In genomic region chr1:27267153-27267552, GRCh38 we compare ENCODE assay signal across 21 cellular contexts. TPM values are rescaled to one million over a fixed set of nuclear protein-coding genes. Genes with fewer than 3 reads are reported as not detected.
DNase-seq lines count a peak whose midpoint lies in the region; ATAC-seq, FAIRE-seq and TF ChIP-seq lines count a peak whose summit lies in the region.
"Had no signal": no experiment of that assay in that cellular context is flagged by ENCODE, and none has a peak within 500 bp of the region (broad histone marks: within the 10 kb centered on the region; RNA-seq: fewer than 3 reads in every experiment).

No MANE protein-coding gene starts in this region.

- DNase-seq in colonic mucosa (peak; percentile 33), left colon (peak in 1 of 2 donors; percentile 30), small intestine (peak; percentile 24), cardiac septum (ENCODE audit: low spot score) (no peak), NCI-H128 (lab: John Stamatoyannopoulos, UW; ENCODE audit: unreplicated experiment) (no peak)
- DNase-seq: AML-193; Caco-2; Calu3; CD4-positive, alpha-beta T cell; CD8-positive, alpha-beta T cell; DMS79 treated with DMSO at 0.1 percent for 48 hours; GF-D8 had no signal

- no peak overlapping the region for H3K9ac ChIP-seq in colonic mucosa (ENCODE audit: low read depth in 2 of 2, low read length in 2 of 2)
- H3K9ac ChIP-seq: BLaER1 treated with 17β-estradiol and CSF1 and Interleukin-3, amounts not matched to agents 10 nM and 100 nM had no signal

- H3K36me3 ChIP-seq in colonic mucosa (no peaks in the 10 kb centered on the region), small intestine (ENCODE audit: control insufficient read depth in 2 of 2, insufficient read depth in 2 of 2, low read length in 2 of 2) (peaks cover 2 to 9% of the 10 kb centered on the region in 2 donors)

- H3K27me3 ChIP-seq in colonic mucosa (no peaks in the 10 kb centered on the region), small intestine (ENCODE audit: control insufficient read depth in 2 of 2, insufficient read depth in 2 of 2, low read length in 2 of 2) (no peaks in the 10 kb centered on the region)
- H3K27me3 ChIP-seq: BLaER1 treated with 17β-estradiol and CSF1 and Interleukin-3, amounts not matched to agents 10 nM and 100 nM had no signal

- intact Hi-C loops in colonic mucosa (cut with DNase I) (no loop called here), left colon (cut with DNase I, micrococcal nuclease) (no loop called here), cardiac septum (cut with DNase I) (no loop called here)

- no peak for TF ChIP-seq CTCF in colonic mucosa (IDR thresholded peaks at IDR 0.05)

- ATAC-seq in left colon (peak; percentile 97), HG02623 (IDR thresholded peaks at IDR 0.05; ENCODE audit: unreplicated experiment) (no peak)
- ATAC-seq: A549; CD8-positive, alpha-beta T cell had no signal

- H3K4me1 ChIP-seq in colonic mucosa = no peaks in the 10 kb centered on the region
- H3K4me1 ChIP-seq in small intestine (ENCODE audit: control insufficient read depth in 2 of 2, insufficient read depth in 1 of 2, low read depth in 1 of 2, low read length in 1 of 2) = no peaks in the 10 kb centered on the region
- H3K4me1 ChIP-seq: A549; BLaER1 treated with 17β-estradiol and CSF1 and Interleukin-3, amounts not matched to agents 10 nM and 100 nM; Caco-2 had no signal

- no peaks in the 10 kb centered on the region for H3K9me3 ChIP-seq in colonic mucosa
- H3K9me3 ChIP-seq in small intestine (ENCODE audit: control insufficient read depth, low read depth) = no peaks in the 10 kb centered on the region
- H3K9me3 ChIP-seq: A549; BLaER1 treated with 17β-estradiol and CSF1 and Interleukin-3, amounts not matched to agents 10 nM and 100 nM; Caco-2 had no signal

- 37 to 65% (median 58%) methylated on average over 5 of the region's 5 CpGs for WGBS in small intestine, 3 donors

- H3K4me3 ChIP-seq in colonic mucosa (no peak overlapping the region), small intestine (ENCODE audit: low read depth in 1 of 2, low read length in 2 of 2) (no peak overlapping the region)
- H3K4me3 ChIP-seq: A549; BLaER1 treated with 17β-estradiol and CSF1 and Interleukin-3, amounts not matched to agents 10 nM and 100 nM had no signal

- H3K27ac ChIP-seq in colonic mucosa (no peak overlapping the region), small intestine (ENCODE audit: low read depth in 1 of 2, low read length in 1 of 2) (no peak overlapping the region)
- H3K27ac ChIP-seq: 22Rv1; A549; BLaER1 treated with 17β-estradiol and CSF1 and Interleukin-3, amounts not matched to agents 10 nM and 100 nM; C4-2B had no signal

- no peak for FAIRE-seq in small intestine (lab: Jason Lieb, UNC)
- FAIRE-seq: A549, D721Med, G401.6, GM12891, GM19239 had no signal

RNA-seq across cellular contexts. Expression of gene WDTC1, which starts 32.7 kb away (rescaled TPM):
- total RNA-seq in colonic mucosa (10 to 100 TPM; 31.2 to 39.3 TPM), left colon (10 to 100 TPM; 38.5 to 43.3 TPM), cardiac septum (53.6 TPM)
- polyA plus RNA-seq in small intestine = 10 to 100 TPM; 14.6 to 20.3 (median 15.7) TPM

RNA-seq across cellular contexts. Expression of gene TMEM222, which starts 54.8 kb away (rescaled TPM):
- total RNA-seq in colonic mucosa (10 to 100 TPM; 28.6 to 35.4 TPM), left colon (10 to 100 TPM; 29.2 to 30.2 TPM), cardiac septum (26.8 TPM)
- polyA plus RNA-seq in small intestine = 10 to 100 TPM; 30.3 to 51.7 (median 32.4) TPM

Comparison
In these comparisons a context has a peak if more than half of its experiments do, and no peak if none do; other contexts are left out.
1. DNase-seq: peak in colonic mucosa (single experiment) and small intestine (single experiment); none in cardiac septum (single experiment) and NCI-H128 (single experiment).